27 cellular contexts compared by ENCODE assay signal in genomic region chr15:95860406-95860805, GRCh38.
"Had no signal": no experiment of that assay in that cellular context is flagged by ENCODE, and none has a peak within 500 bp of the region (broad histone marks: within the 10 kb centered on the region; RNA-seq: fewer than 3 reads in every experiment).

No MANE protein-coding gene starts in this region.

- H3K27ac ChIP-seq: stomach, suprapubic skin, testis, thoracic aorta, thyroid gland, tibial artery, transverse colon, upper lobe of left lung, upper lobe of right lung, uterus, vagina had no signal

- DNase-seq: stimulated activated CD4-positive, alpha-beta T cell treated with anti-CD3 and anti-CD28 coated beads, Interleukin-2, amount 100 ng/mL, for 48 hours; stimulated activated CD4-positive, alpha-beta T cell treated with anti-CD3 and anti-CD28 coated beads, Interleukin-4, amount 100 ng/mL, for 1 hour; stimulated activated CD4-positive, alpha-beta T cell treated with anti-CD3 and anti-CD28 coated beads, Interleukin-4, amount 100 ng/mL, for 24 hours; stimulated activated CD4-positive, alpha-beta T cell treated with anti-CD3 and anti-CD28 coated beads, Interleukin-4, amount 100 ng/mL, for 4 hours; stimulated activated CD8-positive, alpha-beta memory T cell treated with anti-CD3 and anti-CD28 coated beads, Interleukin-4, amount 100 ng/mL, for 48 hours; stimulated activated naive B cell treated with anti-CD40 and anti-IgM and Interleukin-4, amounts not matched to agents 10 μg/mL and 1 μg/mL and 100 μg/mL, for 72 hours; stimulated activated naive CD4-positive, alpha-beta T cell; stimulated activated naive CD4-positive, alpha-beta T cell treated with Interleukin-2 at 50 U/mL for 16 hours; stimulated activated naive CD8-positive, alpha-beta T cell treated with anti-CD3 and anti-CD28 coated beads, Interleukin-15, amount 100 ng/mL, for 72 hours; stimulated activated naive CD8-positive, alpha-beta T cell treated with anti-CD3 and anti-CD28 coated beads, Interleukin-15, Interleukin-2, amounts not matched to agents 100 U/mL and 50 U/mL, for 24 hours; stomach; substantia nigra; testis; thyroid gland; tibial artery; transverse colon; trophoblast cell; upper lobe of left lung; upper lobe of right lung; uterus had no signal

- H3K4me3 ChIP-seq: stomach, suprapubic skin, testis, thoracic aorta, thyroid gland, tibial artery, tibial nerve, transverse colon, upper lobe of left lung, upper lobe of right lung, uterus, vagina had no signal

- H3K9me3 ChIP-seq: stomach, suprapubic skin, testis, thoracic aorta, thyroid gland, tibial artery, tibial nerve, transverse colon, upper lobe of left lung, upper lobe of right lung, uterus, vagina had no signal

- H3K27me3 ChIP-seq: stomach, suprapubic skin, testis, thyroid gland, tibial artery, tibial nerve, transverse colon, upper lobe of left lung, upper lobe of right lung, uterus, vagina had no signal

- H3K4me1 ChIP-seq: suprapubic skin, testis, thyroid gland, transverse colon, upper lobe of left lung, upper lobe of right lung, uterus, vagina had no signal

- ATAC-seq: stimulated activated effector memory CD8-positive, alpha-beta T cell treated with anti-CD3 and anti-CD28 coated beads, Interleukin-12 subunit alpha, Interleukin-12 subunit beta, amount 100 ng/mL, for 72 hours; stimulated activated memory B cell treated with anti-CD40 and anti-IgM and Interleukin-4, amounts not matched to agents 10 μg/mL and 1 μg/mL and 100 μg/mL, for 72 hours; stimulated activated naive B cell treated with anti-CD40 and anti-IgM and Interleukin-4, amounts not matched to agents 10 μg/mL and 1 μg/mL and 100 μg/mL, for 72 hours; stimulated activated naive CD8-positive, alpha-beta T cell treated with anti-CD3 and anti-CD28 coated beads, Interleukin-15, amount 100 ng/mL, for 72 hours; stimulated activated naive CD8-positive, alpha-beta T cell treated with anti-CD3 and anti-CD28 coated beads, Interleukin-15, Interleukin-2, amounts not matched to agents 100 U/mL and 50 U/mL, for 24 hours; upper lobe of right lung had no signal

- H3K36me3 ChIP-seq: stomach, suprapubic skin, thoracic aorta, thyroid gland, tibial artery, tibial nerve, transverse colon, upper lobe of left lung, upper lobe of right lung, uterus, vagina had no signal

- FAIRE-seq: urothelium cell line had no signal
